27 cellular contexts compared by ENCODE assay signal in genomic region chr10:29431711-29432110, GRCh38.
"Had no signal": no experiment of that assay in that cellular context is flagged by ENCODE, and none has a peak within 500 bp of the region (broad histone marks: within the 10 kb centered on the region; RNA-seq: fewer than 3 reads in every experiment).

No MANE protein-coding gene starts in this region.

- H3K4me3 ChIP-seq: left lung, lower lobe of right lung, pancreas, prostate gland, skin epidermis, spleen, suprapubic skin, thoracic aorta, tibial artery, upper lobe of right lung had no signal

- H3K4me1 ChIP-seq: left lung, lower lobe of right lung, pancreas, prostate gland, suprapubic skin, upper lobe of right lung had no signal

- H3K27me3 ChIP-seq: left lung, pancreas, spleen, suprapubic skin, tibial artery, upper lobe of right lung had no signal

- H3K9me3 ChIP-seq: pancreas, prostate gland, suprapubic skin, thoracic aorta, tibial artery, upper lobe of right lung had no signal

- ATAC-seq: left cardiac atrium; left lung; lower lobe of right lung; naive thymus-derived CD8-positive, alpha-beta T cell; right cardiac atrium; sciatic nerve; stimulated activated effector memory CD8-positive, alpha-beta T cell treated with anti-CD3 and anti-CD28 coated beads, Interleukin-12 subunit alpha, Interleukin-12 subunit beta, amount 100 ng/mL, for 72 hours; upper lobe of right lung had no signal

- H3K36me3 ChIP-seq: pancreas, prostate gland, suprapubic skin, thoracic aorta had no signal

- FAIRE-seq: pancreas had no signal

- H3K27ac ChIP-seq: left lung, lower lobe of right lung, pancreas, prostate gland, skin epidermis, spleen, suprapubic skin, thoracic aorta, tibial artery, upper lobe of right lung had no signal

- DNase-seq: hypothalamus; immature natural killer cell; islet precursor cell; kidney glomerular epithelial cell; left cardiac atrium; left lung; lower lobe of right lung; mammary epithelial cell; mesenchymal stem cell; naive thymus-derived CD8-positive, alpha-beta T cell; nucleus accumbens; pancreas; posterior cingulate gyrus; retina; right cardiac atrium; spleen; stimulated activated CD4-positive, alpha-beta T cell treated with anti-CD3 and anti-CD28 coated beads, Interleukin-4, amount 100 ng/mL, for 24 hours; stimulated activated naive CD4-positive, alpha-beta T cell; tibial artery; trophoblast cell; upper lobe of right lung had no signal
